ENCODE assay signal across 1 cellular context in the genomic region with DNA sequence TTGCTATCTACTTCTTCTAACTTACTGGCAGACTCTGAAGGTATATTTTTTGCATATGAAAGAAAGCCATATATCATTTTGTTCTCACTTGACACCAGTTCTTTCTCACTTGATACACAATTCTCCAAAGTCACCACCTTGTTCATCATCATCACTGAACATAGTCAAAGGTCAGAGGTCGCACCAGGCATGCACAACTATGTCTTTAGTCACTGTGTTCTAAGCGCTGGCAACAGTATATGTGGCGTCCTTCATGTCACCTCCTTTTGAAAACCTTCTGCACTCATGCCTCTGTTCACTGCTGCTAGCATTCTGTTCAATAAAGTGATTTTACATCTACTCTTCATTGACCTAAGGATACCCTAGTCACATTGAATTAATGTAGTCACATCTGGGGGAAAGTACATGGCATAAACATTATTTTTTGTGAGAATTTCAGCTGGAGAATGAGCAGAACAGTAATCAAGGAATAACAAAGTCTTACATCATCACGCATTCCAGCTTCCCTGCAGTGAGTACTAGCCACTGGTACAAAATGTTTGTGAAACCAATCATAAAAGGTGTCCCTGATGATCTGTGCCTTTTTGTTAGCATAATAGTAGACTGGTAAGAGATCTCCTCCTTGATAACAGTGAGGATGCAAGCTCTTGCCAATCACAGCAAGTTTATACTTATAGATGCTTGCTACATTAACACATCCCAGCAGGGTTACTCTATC.
A peak's percentile ranks its signal among the peaks of the same experiment; 100 is the strongest.
TF ChIP-seq lines count a peak whose summit lies in the region.

No MANE protein-coding gene starts in this region.

TF ChIP-seq in HEK293, 187 proteins besides CTCF, POLR2A, EP300 and RAD21 (continued from another document):
- TF ChIP-seq ZIC2 (tag by site-specific recombination; IDR thresholded peaks at IDR 0.05) = 0 out of 2 replicates have a peak, but pooled peaks have one; percentile 16
TF ChIP-seq in HEK293: peak in this region for 4.
